In genomic region chr20:58682656-58683055, GRCh38 we compare ENCODE assay signal across 27 cellular contexts. TPM values are rescaled to one million over a fixed set of nuclear protein-coding genes. Genes with fewer than 3 reads are reported as not detected.
DNase-seq lines count a peak whose midpoint lies in the region; ATAC-seq, FAIRE-seq and TF ChIP-seq lines count a peak whose summit lies in the region.
"Had no signal": no experiment of that assay in that cellular context is flagged by ENCODE, and none has a peak within 500 bp of the region (broad histone marks: within the 10 kb centered on the region; RNA-seq: fewer than 3 reads in every experiment).

No MANE protein-coding gene starts in this region.

- H3K27me3 ChIP-seq in astrocyte (ENCODE audit: insufficient read depth, low read length), result no peaks in the 10 kb centered on the region
- H3K27me3 ChIP-seq: gastrocnemius medialis, vagina had no signal

- no peak for TF ChIP-seq CTCF in astrocyte (IDR thresholded peaks at IDR 0.05; ENCODE audit: insufficient read depth, low read depth, low read length)
- no peak for TF ChIP-seq CTCF in foreskin fibroblast (IDR thresholded peaks at IDR 0.05; ENCODE audit: low read depth, low read length)

- FAIRE-seq in astrocyte (lab: Jason Lieb, UNC), result no peak
- FAIRE-seq: endothelial cell of umbilical vein, H54 had no signal

- H3K4me1 Mint-ChIP-seq in astrocyte (ENCODE audit: low read depth, unreplicated experiment), result peaks cover 9% of the 10 kb centered on the region
- H3K4me1 Mint-ChIP-seq: natural killer cell had no signal

- H3K27ac ChIP-seq in astrocyte (ENCODE audit: low read depth, low read length), result no peak overlapping the region
- H3K27ac ChIP-seq: gastrocnemius medialis, KMS-11, parathyroid adenoma, vagina, VCaP had no signal

- DNase-seq in COLO829 (ENCODE audit: low spot score) (peak; percentile 88), NCI-H2227 (lab: John Stamatoyannopoulos, UW; ENCODE audit: unreplicated experiment) (peak; percentile 37), astrocyte (ENCODE audit: low read depth) (peak; percentile 78), iris pigment epithelial cell (ENCODE audit: low read depth) (peak; percentile 40), foreskin fibroblast (no peak), NAMALWA (ENCODE audit: low spot score) (no peak)
- DNase-seq: activated CD4-positive, alpha-beta T cell treated with anti-CD3 and anti-CD28 coated beads, Interleukin-2, amount 50 U/mL, for 48 hours; activated gamma-delta T cell treated with Interleukin-2 at 50 U/mL for 16 hours; activated T-cell treated with anti-CD3 and anti-CD28 coated beads for 4 hours; caudate nucleus; CD4-positive, CD25-positive, alpha-beta regulatory T cell; DMS53; gastrocnemius medialis; natural killer cell; NCI-H1092; NCI-H2081; NCI-H510A; SIG-M5 had no signal

- H3K36me3 Mint-ChIP-seq in astrocyte (ENCODE audit: low read depth, unreplicated experiment), result peaks cover 13% of the 10 kb centered on the region
- H3K36me3 Mint-ChIP-seq: natural killer cell had no signal

- no peaks in the 10 kb centered on the region for H4K20me1 ChIP-seq in astrocyte (ENCODE audit: insufficient read depth, low read length)

- H2AFZ ChIP-seq in astrocyte (ENCODE audit: low read depth, low read length), result no peak overlapping the region
- H2AFZ ChIP-seq: parathyroid adenoma had no signal

- H3K9me3 Mint-ChIP-seq in astrocyte (ENCODE audit: unreplicated experiment), result no peaks in the 10 kb centered on the region
- H3K9me3 Mint-ChIP-seq: CD4-positive, CD25-positive, alpha-beta regulatory T cell; natural killer cell; T-helper 1 cell treated with Interleukin-12 subunit alpha and Interleukin-12 subunit beta and Interleukin-4 antibody, amounts not matched to agents 30 μg/mL and 1 μg/mL, for 36 hours had no signal

- no peaks in the 10 kb centered on the region for H3K9me3 ChIP-seq in astrocyte (ENCODE audit: insufficient read depth, low read depth, low read length)
- H3K9me3 ChIP-seq: gastrocnemius medialis, vagina had no signal

- no peak overlapping the region for H3K9ac ChIP-seq in astrocyte (ENCODE audit: low read length)
- H3K9ac ChIP-seq: KMS-11, parathyroid adenoma had no signal

- no peak overlapping the region for H3K4me3 ChIP-seq in astrocyte (ENCODE audit: insufficient read depth, low read depth, low read length)
- H3K4me3 ChIP-seq in foreskin fibroblast (ENCODE audit: low read depth in 1 of 2, low read length in 2 of 2), result no peak overlapping the region
- H3K4me3 ChIP-seq: gastrocnemius medialis, vagina had no signal

- peaks cover 12% of the 10 kb centered on the region for H3K36me3 ChIP-seq in astrocyte (ENCODE audit: insufficient read depth, low read length)
- H3K36me3 ChIP-seq: vagina had no signal

- peaks cover 8% of the 10 kb centered on the region for H3K4me1 ChIP-seq in astrocyte (ENCODE audit: insufficient read depth, low read length)
- H3K4me1 ChIP-seq: gastrocnemius medialis, vagina had no signal

- ATAC-seq in GM18909 (IDR thresholded peaks at IDR 0.05; ENCODE audit: poor library complexity, unreplicated experiment) (no peak), GM21619 (IDR thresholded peaks at IDR 0.05; ENCODE audit: unreplicated experiment) (no peak)
- ATAC-seq: gastrocnemius medialis, natural killer cell had no signal

- no peak overlapping the region for H3K4me3 Mint-ChIP-seq in astrocyte (ENCODE audit: unreplicated experiment)
- H3K4me3 Mint-ChIP-seq: CD4-positive, CD25-positive, alpha-beta regulatory T cell; natural killer cell; T-helper 1 cell treated with Interleukin-12 subunit alpha and Interleukin-12 subunit beta and Interleukin-4 antibody, amounts not matched to agents 30 μg/mL and 1 μg/mL, for 36 hours had no signal

- H3K27me3 Mint-ChIP-seq in astrocyte (ENCODE audit: low read depth, unreplicated experiment), result no peaks in the 10 kb centered on the region
- H3K27me3 Mint-ChIP-seq: CD4-positive, CD25-positive, alpha-beta regulatory T cell had no signal

- H3K4me2 ChIP-seq in astrocyte (ENCODE audit: low read length), result no peak overlapping the region
- H3K4me2 ChIP-seq: KMS-11 had no signal

- no peaks in the 10 kb centered on the region for H3K79me2 ChIP-seq in astrocyte (ENCODE audit: insufficient read depth, low read length)
- H3K79me2 ChIP-seq: parathyroid adenoma had no signal

- no peak overlapping the region for H3K27ac Mint-ChIP-seq in astrocyte (ENCODE audit: unreplicated experiment)
- H3K27ac Mint-ChIP-seq: natural killer cell; T-helper 1 cell treated with Interleukin-12 subunit alpha and Interleukin-12 subunit beta and Interleukin-4 antibody, amounts not matched to agents 30 μg/mL and 1 μg/mL, for 36 hours had no signal

RNA-seq across cellular contexts. Expression of gene NPEPL1, which starts 9.9 kb away (rescaled TPM):
- 25.4 and 27.1 TPM in 2 replicates for total RNA-seq in astrocyte

RNA-seq across cellular contexts. Expression of gene STX16, which starts 31.6 kb away (rescaled TPM):
- total RNA-seq in astrocyte, result 54.3 and 59.3 TPM in 2 replicates

Comparison
In these comparisons a context has a peak if more than half of its experiments do, and no peak if none do; other contexts are left out.
1. DNase-seq: peak in COLO829 (single experiment), NCI-H2227 (single experiment), astrocyte (single experiment) and iris pigment epithelial cell (single experiment); none in foreskin fibroblast (0 of 2) and NAMALWA (single experiment).